In genomic region chr1:152190589-152190988, GRCh38 we compare ENCODE assay signal across 1 cellular context.
TF ChIP-seq lines count a peak whose summit lies in the region.

No MANE protein-coding gene starts in this region.

TF ChIP-seq in GM23338, 12 proteins besides CTCF, POLR2A, EP300 and RAD21 (continued from another document):
- TF ChIP-seq ZNF462 (CRISPR knock-in tag; IDR thresholded peaks at IDR 0.05) (no peak), JUNB (IDR thresholded peaks at IDR 0.05; ENCODE audit: unreplicated experiment) (no peak), ZNF331 (CRISPR knock-in tag; IDR thresholded peaks at IDR 0.05; ENCODE audit: low read depth) (no peak), POLR2AphosphoS5 (IDR thresholded peaks at IDR 0.05; ENCODE audit: low read depth) (no peak), REST (IDR thresholded peaks at IDR 0.05; ENCODE audit: unreplicated experiment) (no peak), STAT1 (IDR thresholded peaks at IDR 0.05; ENCODE audit: unreplicated experiment) (no peak), ZNF114 (CRISPR knock-in tag; IDR thresholded peaks at IDR 0.05) (no peak), CREB1 (CRISPR knock-in tag; IDR thresholded peaks at IDR 0.05; ENCODE audit: low read depth) (no peak), EZH2 (IDR thresholded peaks at IDR 0.05; ENCODE audit: low read depth, unreplicated experiment) (no peak)
TF ChIP-seq in GM23338: peak in this region for 0.
